ENCODE assay signal across 8 cellular contexts in the genomic region with DNA sequence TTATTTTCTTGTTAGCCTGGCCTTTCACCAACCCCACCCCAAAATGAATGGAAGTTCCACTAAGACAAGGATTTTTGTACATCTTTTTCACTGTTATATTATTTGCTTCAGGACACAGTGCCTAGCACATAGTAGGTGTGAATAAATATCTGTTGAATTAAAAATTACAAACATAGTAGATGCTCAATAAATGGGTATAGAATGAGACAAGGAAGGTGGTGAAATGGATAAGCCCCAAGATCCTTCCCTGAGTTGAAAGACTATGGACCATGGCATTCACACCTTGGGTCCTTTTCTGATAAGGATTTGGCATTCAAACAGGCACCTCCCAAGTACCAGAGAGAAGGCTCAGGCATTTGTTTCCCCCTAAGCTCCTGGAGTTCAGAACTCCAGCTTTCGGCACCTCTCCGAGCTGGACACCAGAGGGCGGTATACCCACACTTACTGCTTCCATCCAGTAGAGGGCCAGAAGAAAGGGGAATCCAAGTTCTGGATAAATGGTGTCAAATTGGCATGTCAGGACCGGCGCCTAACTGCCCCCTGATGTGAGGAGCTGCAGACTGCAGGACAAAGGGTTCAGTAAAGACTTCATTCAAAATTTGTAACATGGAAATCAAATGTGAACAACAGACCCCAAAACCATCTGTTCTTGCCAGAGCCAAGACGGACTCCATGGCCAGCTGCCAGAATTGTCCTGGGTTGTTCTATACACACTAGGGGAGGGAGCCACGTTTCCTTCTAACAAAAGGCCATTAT.
DNase-seq lines count a peak whose midpoint lies in the region; ATAC-seq and TF ChIP-seq lines count a peak whose summit lies in the region.

No MANE protein-coding gene starts in this region.

- H3K27me3 ChIP-seq in duodenal mucosa (ENCODE audit: control insufficient read depth in 1 of 2, insufficient read depth in 2 of 2, low read length in 2 of 2) (no peaks in the 10 kb centered on the region), lower lobe of right lung (ENCODE audit: low read depth) (no peaks in the 10 kb centered on the region)

- DNase-seq in NCI-H446 (lab: John Stamatoyannopoulos, UW) (peak; percentile 93 to 94), lower lobe of right lung (peak; percentile 52)
- peak; percentile 42 for DNase-seq in activated CD4-positive, alpha-beta T cell treated with anti-CD3 and anti-CD28 coated beads, Interleukin-2, amount 50 U/mL, for 1 hour
- peak; percentile 12 to 52 (median 20) for DNase-seq in stimulated activated CD4-positive, alpha-beta T cell treated with anti-CD3 and anti-CD28 coated beads, TNF-alpha, amount 100 ng/mL, for 48 hours (ENCODE audit: low read depth in 3 of 3)

- H3K4me1 ChIP-seq in duodenal mucosa (ENCODE audit: control insufficient read depth in 1 of 2, insufficient read depth in 2 of 2, low read length in 2 of 2) (peaks cover 0 to 1% of the 10 kb centered on the region in 2 donors), lower lobe of right lung (no peaks in the 10 kb centered on the region)

- H3K4me3 ChIP-seq in duodenal mucosa (ENCODE audit: low read depth in 1 of 2, low read length in 2 of 2) = peak overlapping the region; percentile 28 to 45
- H3K4me3 ChIP-seq in lower lobe of right lung = peak overlapping the region; percentile 27

- H3K27ac ChIP-seq in 22Rv1 (no peak overlapping the region), duodenal mucosa (ENCODE audit: low read depth, low read length) (no peak overlapping the region), lower lobe of right lung (no peak overlapping the region)

- H3K9ac ChIP-seq in duodenal mucosa (ENCODE audit: low read depth in 1 of 2, low read length in 2 of 2) = no peak overlapping the region

- TF ChIP-seq CTCF in 22Rv1 (IDR thresholded peaks at IDR 0.05) (peak; percentile 82), lower lobe of right lung (IDR thresholded peaks at IDR 0.05) (peak; percentile 77)

- H3K9me3 ChIP-seq in duodenal mucosa (ENCODE audit: control insufficient read depth in 1 of 2, low read length in 2 of 2) (no peaks in the 10 kb centered on the region), lower lobe of right lung (no peaks in the 10 kb centered on the region)

- peak; percentile 63 for ATAC-seq in GM18499 (IDR thresholded peaks at IDR 0.05; ENCODE audit: insufficient read depth, unreplicated experiment)
- peak; percentile 54 for ATAC-seq in HG03103 (IDR thresholded peaks at IDR 0.05; ENCODE audit: low read depth, unreplicated experiment)
- ATAC-seq in lower lobe of right lung = peak; percentile 86 to 87

- H3K36me3 ChIP-seq in duodenal mucosa (ENCODE audit: control insufficient read depth in 1 of 2, insufficient read depth in 2 of 2, low read length in 2 of 2) = no peaks in the 10 kb centered on the region
- H3K36me3 ChIP-seq in lower lobe of right lung = no peaks in the 10 kb centered on the region

- intact Hi-C loops in lower lobe of right lung (cut with DNase I) = no loop called here

Comparison
In these comparisons a context has a peak if more than half of its experiments do, and no peak if none do; other contexts are left out.
1. DNase-seq: peak in every context shown above with its lines; median percentile 94 in NCI-H446; 52 in lower lobe of right lung; 42 in activated CD4-positive, alpha-beta T cell treated with anti-CD3 and anti-CD28 coated beads, Interleukin-2, amount 50 U/mL, for 1 hour; 20 in stimulated activated CD4-positive, alpha-beta T cell treated with anti-CD3 and anti-CD28 coated beads, TNF-alpha, amount 100 ng/mL, for 48 hours.